8 cellular contexts compared by ENCODE assay signal in the genomic region with DNA sequence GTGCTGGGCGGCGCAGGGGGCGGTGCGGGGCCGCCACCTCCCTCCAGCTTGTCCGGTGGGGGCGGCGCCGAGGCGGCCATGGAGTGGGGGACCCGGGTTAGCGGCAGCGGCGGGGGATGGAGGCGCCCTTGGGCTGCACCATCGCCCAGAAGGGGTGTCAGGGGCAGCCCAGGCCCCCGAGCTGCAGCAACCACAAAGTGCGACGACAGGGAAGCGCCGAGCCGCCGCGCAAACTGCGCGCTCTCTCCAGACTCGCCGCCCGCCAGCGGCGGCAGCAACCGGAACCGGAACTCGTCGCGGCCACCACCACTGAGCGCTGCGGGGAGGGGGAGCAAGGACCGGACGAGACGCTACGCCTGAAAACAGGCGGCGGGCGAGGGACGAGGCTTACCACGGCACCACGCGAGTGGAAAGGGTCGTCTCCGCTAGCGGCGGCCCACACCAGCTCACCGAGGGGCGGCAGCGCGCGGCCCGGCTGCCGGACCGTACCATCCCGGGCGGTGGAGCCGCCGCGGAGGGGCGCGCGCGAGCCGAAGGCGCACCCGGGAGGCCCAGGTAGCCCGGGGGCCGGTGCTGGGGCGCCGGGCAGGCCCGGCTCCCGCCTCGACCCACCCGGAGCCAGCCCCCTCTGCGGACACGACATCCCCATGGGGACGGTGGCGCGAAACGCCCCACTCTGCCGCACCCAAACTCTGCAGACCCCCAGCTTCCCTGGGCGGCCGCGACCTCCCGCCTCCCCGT. TPM values are rescaled to one million over a fixed set of nuclear protein-coding genes. Genes with fewer than 3 reads are reported as not detected.
A peak's percentile ranks its signal among the peaks of the same experiment; 100 is the strongest.
DNase-seq lines count a peak whose midpoint lies in the region; ATAC-seq and TF ChIP-seq lines count a peak whose summit lies in the region.

A gene with protein sequence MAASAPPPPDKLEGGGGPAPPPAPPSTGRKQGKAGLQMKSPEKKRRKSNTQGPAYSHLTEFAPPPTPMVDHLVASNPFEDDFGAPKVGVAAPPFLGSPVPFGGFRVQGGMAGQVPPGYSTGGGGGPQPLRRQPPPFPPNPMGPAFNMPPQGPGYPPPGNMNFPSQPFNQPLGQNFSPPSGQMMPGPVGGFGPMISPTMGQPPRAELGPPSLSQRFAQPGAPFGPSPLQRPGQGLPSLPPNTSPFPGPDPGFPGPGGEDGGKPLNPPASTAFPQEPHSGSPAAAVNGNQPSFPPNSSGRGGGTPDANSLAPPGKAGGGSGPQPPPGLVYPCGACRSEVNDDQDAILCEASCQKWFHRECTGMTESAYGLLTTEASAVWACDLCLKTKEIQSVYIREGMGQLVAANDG (minus strand): TSS at position 286 of the 741 bp plus-strand sequence. CDS start 206 bp downstream, at position 80.

- peak within 1 kb of the TSS; percentile 97 for H3K27ac ChIP-seq in coronary artery

- TF ChIP-seq CTCF in coronary artery (IDR thresholded peaks at IDR 0.05): peak; percentile 35

- DNase-seq in AG20443 (ENCODE audit: low spot score): peak; percentile 87
- peak; percentile 29 for DNase-seq in NCI-H446 treated with DMSO at 0.1 percent for 48 hours (lab: John Stamatoyannopoulos, UW)
- peak; percentile 86 for DNase-seq in activated CD4-positive, alpha-beta T cell treated with anti-CD3 and anti-CD28 coated beads for 48 hours
- DNase-seq in coronary artery (ENCODE audit: low spot score): peak; percentile 90
- DNase-seq in left lobe of liver (ENCODE audit: low spot score): peak; percentile 85
- peak; percentile 71 to 76 for DNase-seq in stimulated activated CD4-positive, alpha-beta T cell treated with anti-CD3 and anti-CD28 coated beads, Interleukin-2, amount 100 ng/mL, for 48 hours

- H3K4me3 ChIP-seq in coronary artery: peak within 1 kb of the TSS; percentile 78

- peak; percentile 77 for ATAC-seq in GM18907 (IDR thresholded peaks at IDR 0.05; ENCODE audit: unreplicated experiment)
- peak; percentile 61 for ATAC-seq in HG03139 (IDR thresholded peaks at IDR 0.05; ENCODE audit: unreplicated experiment)
- peak; percentile 86 for ATAC-seq in left lobe of liver

RNA-seq across cellular contexts. Expression of the gene that starts here (rescaled TPM):
- total RNA-seq in left lobe of liver: 10.5 TPM

Comparison
In these comparisons a context has a peak if more than half of its experiments do, and no peak if none do; other contexts are left out.
1. Peak in every context shown above with its lines: DNase-seq, ATAC-seq, H3K4me3 ChIP-seq and H3K27ac ChIP-seq.
2. DNase-seq: peak in every context shown above with its lines; median percentile 90 in coronary artery; 87 in AG20443; 86 in activated CD4-positive, alpha-beta T cell treated with anti-CD3 and anti-CD28 coated beads for 48 hours; 85 in left lobe of liver; 74 in stimulated activated CD4-positive, alpha-beta T cell treated with anti-CD3 and anti-CD28 coated beads, Interleukin-2, amount 100 ng/mL, for 48 hours; 29 in NCI-H446 treated with DMSO at 0.1 percent for 48 hours.